20 cellular contexts compared by ENCODE assay signal in genomic region chr14:99556134-99556791, GRCh38. TPM values are rescaled to one million over a fixed set of nuclear protein-coding genes. Genes with fewer than 3 reads are reported as not detected.
DNase-seq lines count a peak whose midpoint lies in the region; ATAC-seq and TF ChIP-seq lines count a peak whose summit lies in the region.
"Had no signal": no experiment of that assay in that cellular context is flagged by ENCODE, and none has a peak within 500 bp of the region (broad histone marks: within the 10 kb centered on the region; RNA-seq: fewer than 3 reads in every experiment).

No MANE protein-coding gene starts in this region.

- H3K27ac ChIP-seq in left ventricle myocardium inferior (replicated peaks) = peak overlapping the region; percentile 90
- peak overlapping the region in 2 of 3 donors; percentile 69 to 73 for H3K27ac ChIP-seq in right lobe of liver
- H3K27ac ChIP-seq in sigmoid colon = peak overlapping the region; percentile 60 to 94 (median 83)
- H3K27ac ChIP-seq: KMS-11 had no signal

- TF ChIP-seq EP300 in sigmoid colon (IDR thresholded peaks at IDR 0.05) = no peak

- no peak for TF ChIP-seq CTCF in left ventricle myocardium inferior (IDR thresholded peaks at IDR 0.05; ENCODE audit: borderline replicate concordance)
- no peak for TF ChIP-seq CTCF in right lobe of liver (IDR thresholded peaks at IDR 0.05)
- TF ChIP-seq CTCF in sigmoid colon (IDR thresholded peaks at IDR 0.05) = no peak
- TF ChIP-seq CTCF in Caco-2 (IDR thresholded peaks at IDR 0.05; ENCODE audit: insufficient read depth in 1 of 2, low read depth in 1 of 2, low read length in 1 of 2, severe bottlenecking in 1 of 2, unreplicated experiment in 1 of 2) = no peak

- ATAC-seq in Right ventricle myocardium inferior = no peak
- no peak for ATAC-seq in right lobe of liver

- WGBS in right lobe of liver (ENCODE audit: insufficient coverage, low coverage, low lambda C conversion rate, missing lambda C conversion rate) = 63% methylated on average over 5 of the region's 10 CpGs
- 94 to 95% methylated on average over 10 of the region's 10 CpGs for WGBS in sigmoid colon, 2 donors

- H3K4me3 Mint-ChIP-seq in Caco-2 (ENCODE audit: unreplicated experiment) = no peak overlapping the region

- TF ChIP-seq POLR2A in right lobe of liver (IDR thresholded peaks at IDR 0.05) (no peak), sigmoid colon (IDR thresholded peaks at IDR 0.05) (no peak)

- DNase-seq in left ventricle myocardium inferior = no peak
- DNase-seq in Right ventricle myocardium inferior (ENCODE audit: missing footprints) = no peak
- DNase-seq in right lobe of liver = no peak
- no peak for DNase-seq in sigmoid colon
- no peak for DNase-seq in midbrain (lab: John Stamatoyannopoulos, UW)
- no peak for DNase-seq in Caco-2
- DNase-seq in posterior vena cava (ENCODE audit: low spot score) = no peak
- DNase-seq in DMS153 (lab: John Stamatoyannopoulos, UW) = no peak
- DNase-seq: 8988T; C1 segment of cervical spinal cord; IMR-90; NCI-H1105; NCI-H146; NCI-H2081; NCI-H2171; NCI-H345; NCI-H774; NK-92 treated with Interleukin-12 subunit alpha and Interleukin-12 subunit beta, amount 100 ng/mL, for 24 hours; Peyer's patch had no signal

- H3K27me3 ChIP-seq in left ventricle myocardium inferior (ENCODE audit: low read depth) = no peaks in the 10 kb centered on the region
- H3K27me3 ChIP-seq in right lobe of liver = no peaks in the 10 kb centered on the region
- H3K27me3 ChIP-seq in sigmoid colon = no peaks in the 10 kb centered on the region
- no peaks in the 10 kb centered on the region for H3K27me3 ChIP-seq in Caco-2 (replicated peaks; ENCODE audit: control insufficient read depth, insufficient read depth, low read length)
- H3K27me3 ChIP-seq: Peyer's patch had no signal

- POLR2A ChIA-PET in Caco-2 (lab: Charles Lee) = no interaction called here

- H3K4me1 ChIP-seq in left ventricle myocardium inferior = peaks cover 59% of the 10 kb centered on the region
- peaks cover 0 to 70% (median 31%) of the 10 kb centered on the region in 4 donors for H3K4me1 ChIP-seq in right lobe of liver
- peaks cover 0 to 79% (median 68%) of the 10 kb centered on the region in 4 donors for H3K4me1 ChIP-seq in sigmoid colon
- peaks cover 37% of the 10 kb centered on the region for H3K4me1 ChIP-seq in Caco-2

- intact Hi-C loops in left ventricle myocardium inferior (cut with micrococcal nuclease) (no loop called here), Right ventricle myocardium inferior (cut with DNase I) (no loop called here), right lobe of liver (cut with DNase I) (no loop called here), sigmoid colon (cut with DNase I) (no loop called here), Caco-2 (cut with micrococcal nuclease; ENCODE audit: unreplicated experiment) (no loop called here), posterior vena cava (cut with DNase I) (no loop called here)

- no peaks in the 10 kb centered on the region for H3K36me3 ChIP-seq in left ventricle myocardium inferior
- H3K36me3 ChIP-seq in right lobe of liver = no peaks in the 10 kb centered on the region
- H3K36me3 ChIP-seq in sigmoid colon = no peaks in the 10 kb centered on the region
- H3K36me3 ChIP-seq in Caco-2 (ENCODE audit: control insufficient read depth, insufficient read depth, low read length) = no peaks in the 10 kb centered on the region
- H3K36me3 ChIP-seq: Peyer's patch had no signal

- no peaks in the 10 kb centered on the region for H3K27me3 Mint-ChIP-seq in Caco-2 (ENCODE audit: insufficient read depth, unreplicated experiment)

- no peak overlapping the region for H3K27ac Mint-ChIP-seq in Caco-2 (ENCODE audit: unreplicated experiment)

- BruUV-seq in Caco-2 (replicated peaks; lab: Mats Ljungman, UMichigan) = no TSS peak

- peaks cover 15% of the 10 kb centered on the region for H3K4me1 Mint-ChIP-seq in Caco-2 (ENCODE audit: low read depth, unreplicated experiment)

- no peaks in the 10 kb centered on the region for H3K9me3 ChIP-seq in left ventricle myocardium inferior (replicated peaks)
- H3K9me3 ChIP-seq in right lobe of liver = no peaks in the 10 kb centered on the region
- H3K9me3 ChIP-seq in sigmoid colon = no peaks in the 10 kb centered on the region
- H3K9me3 ChIP-seq in Caco-2 = no peaks in the 10 kb centered on the region
- H3K9me3 ChIP-seq: Peyer's patch had no signal

- no peaks in the 10 kb centered on the region for H3K9me3 Mint-ChIP-seq in Caco-2 (ENCODE audit: unreplicated experiment)

- no peak overlapping the region for H3K4me3 ChIP-seq in left ventricle myocardium inferior
- no peak overlapping the region for H3K4me3 ChIP-seq in right lobe of liver
- no peak overlapping the region for H3K4me3 ChIP-seq in sigmoid colon
- no peak overlapping the region for H3K4me3 ChIP-seq in Caco-2 (ENCODE audit: low read depth, low read length)
- H3K4me3 ChIP-seq: Peyer's patch had no signal

- CTCF ChIA-PET in Caco-2 (lab: Charles Lee) = no interaction called here

- H3K36me3 Mint-ChIP-seq in Caco-2 (ENCODE audit: insufficient read depth, unreplicated experiment) = peaks cover 11% of the 10 kb centered on the region

RNA-seq across cellular contexts. Expression of gene CCDC85C, which starts 47.7 kb away (rescaled TPM):
- total RNA-seq in left ventricle myocardium inferior (41.0 TPM), Right ventricle myocardium inferior (53.1 TPM), right lobe of liver (10 to 100 TPM; 13.6 to 32.8 (median 21.8) TPM), sigmoid colon (10 to 100 TPM; 11.4 to 31.9 (median 23.9) TPM), Caco-2 (2022) (69.1 and 76.2 TPM in 2 replicates), posterior vena cava (10 to 100 TPM; 19.8 to 28.2 TPM)
- 10 to 100 TPM; 12.6 to 79.0 (median 49.9) TPM for polyA plus RNA-seq in sigmoid colon
